In the genomic region with DNA sequence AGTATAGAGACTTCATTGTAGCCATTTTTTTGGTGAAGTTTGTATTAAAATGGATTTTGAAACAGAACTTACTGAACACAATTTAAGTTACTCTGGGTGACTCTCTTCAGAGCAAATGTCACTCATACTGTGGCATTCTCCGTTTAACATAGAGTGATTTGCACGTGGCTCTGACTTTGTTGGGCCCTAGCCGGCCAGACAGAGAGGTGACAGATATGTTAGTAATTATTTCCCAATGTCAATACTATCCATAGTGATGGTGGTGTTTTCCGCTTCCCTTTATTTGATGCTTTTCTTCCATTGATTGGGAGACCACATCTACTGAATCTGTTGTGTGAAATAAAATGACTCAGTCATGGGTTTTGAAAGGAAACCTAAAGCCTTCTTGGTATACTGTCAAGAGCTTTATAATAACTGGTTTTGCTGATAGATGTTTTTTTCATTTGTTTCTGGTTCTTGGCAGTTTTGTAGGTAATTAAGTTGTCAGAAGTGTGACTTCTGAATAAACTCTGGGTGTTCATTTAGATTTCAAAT, we compare ENCODE assay signal across 17 cellular contexts. TPM values are rescaled to one million over a fixed set of nuclear protein-coding genes. Genes with fewer than 3 reads are reported as not detected.
DNase-seq lines count a peak whose midpoint lies in the region; ATAC-seq and TF ChIP-seq lines count a peak whose summit lies in the region.
"Had no signal": no experiment of that assay in that cellular context is flagged by ENCODE, and none has a peak within 500 bp of the region (broad histone marks: within the 10 kb centered on the region; RNA-seq: fewer than 3 reads in every experiment).

No MANE protein-coding gene starts in this region.

- H3K4me2 ChIP-seq in GM23248 (ENCODE audit: unreplicated experiment): peak overlapping the region; percentile 19
- H3K4me2 ChIP-seq: BLaER1 had no signal

- H3K9ac ChIP-seq in GM23248: no peak overlapping the region
- H3K9ac ChIP-seq: BLaER1 had no signal

- H3K27me3 ChIP-seq in ACC112 (ENCODE audit: insufficient read depth, low read length): no peaks in the 10 kb centered on the region
- no peaks in the 10 kb centered on the region for H3K27me3 ChIP-seq in GM23248 (replicated peaks; ENCODE audit: insufficient read depth)
- no peaks in the 10 kb centered on the region for H3K27me3 ChIP-seq in body of pancreas
- H3K27me3 ChIP-seq in breast epithelium: no peaks in the 10 kb centered on the region
- H3K27me3 ChIP-seq: BLaER1, thyroid gland had no signal

- H3K36me3 ChIP-seq in ACC112 (ENCODE audit: insufficient read depth, low read length) (no peaks in the 10 kb centered on the region), GM23248 (ENCODE audit: low read depth) (0 out of 2 replicates have a peak, but pooled peaks cover 5% of the 10 kb centered on the region), body of pancreas (replicated peaks in 1 of 2; ENCODE audit: insufficient read depth in 1 of 2, low read depth in 2 of 2) (no peaks in the 10 kb centered on the region), breast epithelium (no peaks in the 10 kb centered on the region)
- H3K36me3 ChIP-seq: thyroid gland had no signal

- CTCF ChIA-PET in activated CD4-positive, alpha-beta memory T cell treated with anti-CD3 and anti-CD28 coated beads for 36 hours (lab: Charles Lee): no interaction called here

- peaks cover 32% of the 10 kb centered on the region for H3K4me1 ChIP-seq in ACC112 (ENCODE audit: control insufficient read depth, insufficient read depth, low read length, unreplicated experiment)
- peaks cover 49% of the 10 kb centered on the region for H3K4me1 ChIP-seq in GM23248 (ENCODE audit: insufficient read depth)
- H3K4me1 ChIP-seq in body of pancreas: peaks cover 13% of the 10 kb centered on the region
- peaks cover 0 to 7% of the 10 kb centered on the region in 2 donors for H3K4me1 ChIP-seq in breast epithelium

- peaks cover 11% of the 10 kb centered on the region for H3K36me3 Mint-ChIP-seq in activated CD4-positive, alpha-beta memory T cell treated with anti-CD3 and anti-CD28 coated beads for 36 hours

- no peaks in the 10 kb centered on the region for H3K9me3 ChIP-seq in GM23248 (ENCODE audit: low read depth)
- H3K9me3 ChIP-seq in body of pancreas: no peaks in the 10 kb centered on the region
- no peaks in the 10 kb centered on the region for H3K9me3 ChIP-seq in breast epithelium
- H3K9me3 ChIP-seq: thyroid gland had no signal

- DNase-seq in GM23248 (peak; percentile 25), body of pancreas (no peak), GM19240 (ENCODE audit: insufficient read length, low spot score) (no peak), breast epithelium (ENCODE audit: low spot score in 2 of 2) (no peak), SW480 (ENCODE audit: low spot score) (no peak)
- peak; percentile 52 for DNase-seq in activated CD4-positive, alpha-beta memory T cell treated with anti-CD3 and anti-CD28 coated beads for 36 hours
- DNase-seq: activated gamma-delta T cell treated with Interleukin-2 at 50 U/mL for 16 hours, cerebellar nuclear complex, DND-41, islet precursor cell, mesenchymal stem cell, NCI-H226, thyroid gland had no signal

- POLR2A ChIA-PET in activated CD4-positive, alpha-beta memory T cell treated with anti-CD3 and anti-CD28 coated beads for 36 hours (lab: Charles Lee): no interaction called here

- peaks cover 39% of the 10 kb centered on the region for H3F3A ChIP-seq in GM23248 (ENCODE audit: insufficient read depth)

- 48 to 50% methylated on average over 4 of the region's 4 CpGs for WGBS in GM23248 (ENCODE audit: low coverage in 1 of 2, low lambda C conversion rate in 2 of 2, missing lambda C conversion rate in 2 of 2), 2 experiments
- WGBS in body of pancreas, 2 donors: 62 to 71% methylated on average over 4 of the region's 4 CpGs

- H3K9me3 Mint-ChIP-seq in activated CD4-positive, alpha-beta memory T cell treated with anti-CD3 and anti-CD28 coated beads for 36 hours: no peaks in the 10 kb centered on the region

- TF ChIP-seq POLR2A in body of pancreas (IDR thresholded peaks at IDR 0.05) (no peak), breast epithelium (IDR thresholded peaks at IDR 0.05) (no peak)

- peak overlapping the region; percentile 78 for H3K27ac Mint-ChIP-seq in activated CD4-positive, alpha-beta memory T cell treated with anti-CD3 and anti-CD28 coated beads for 36 hours

- H3K4me3 ChIP-seq in ACC112 (ENCODE audit: low read depth, low read length): no peak overlapping the region
- H3K4me3 ChIP-seq in GM23248: no peak overlapping the region
- no peak overlapping the region for H3K4me3 ChIP-seq in body of pancreas
- H3K4me3 ChIP-seq in breast epithelium: no peak overlapping the region
- H3K4me3 ChIP-seq: BLaER1, SK-N-MC, thyroid gland had no signal

- H3K79me2 ChIP-seq in ACC112 (ENCODE audit: control insufficient read depth, insufficient read depth, low read length, unreplicated experiment): peaks cover 70% of the 10 kb centered on the region
- H3K79me2 ChIP-seq in GM23248 (ENCODE audit: insufficient read depth): peaks cover 93% of the 10 kb centered on the region

- in situ Hi-C loops in GM23248 (cut with MboI): no loop called here

- ATAC-seq in esophagus mucosa (peak; percentile 17), body of pancreas (no peak)

- H3K4me3 Mint-ChIP-seq in activated CD4-positive, alpha-beta memory T cell treated with anti-CD3 and anti-CD28 coated beads for 36 hours: peak overlapping the region; percentile 10

- intact Hi-C loops in activated CD4-positive, alpha-beta memory T cell treated with anti-CD3 and anti-CD28 coated beads for 36 hours (cut with micrococcal nuclease): loop anchor here (2.0 kb wide), 1 partner anchor 390 kb away; no protein-coding TSS in a partner anchor
- intact Hi-C loops in body of pancreas (cut with DNase I): no loop called here
- intact Hi-C loops in breast epithelium (cut with DNase I; ENCODE audit: low total_unique reads): no loop called here

- H3K4me1 Mint-ChIP-seq in activated CD4-positive, alpha-beta memory T cell treated with anti-CD3 and anti-CD28 coated beads for 36 hours (ENCODE audit: low read depth): peaks cover 61% of the 10 kb centered on the region

- H3K9me2 ChIP-seq in GM23248 (ENCODE audit: insufficient read depth): no peaks in the 10 kb centered on the region

- H2AFZ ChIP-seq in ACC112 (ENCODE audit: low read length, unreplicated experiment) (no peak overlapping the region), GM23248 (no peak overlapping the region)

- TF ChIP-seq CTCF in body of pancreas (IDR thresholded peaks at IDR 0.05) (no peak), breast epithelium (IDR thresholded peaks at IDR 0.05) (no peak)

- H3K27ac ChIP-seq in ACC112 (ENCODE audit: low read depth, low read length) (0 out of 2 replicates have a peak overlapping the region, but pooled peaks have one; percentile 7), GM23248 (peak overlapping the region; percentile 86; the same call in 1 of the 2 replicates), body of pancreas (no peak overlapping the region), breast epithelium (no peak overlapping the region)
- H3K27ac ChIP-seq: BLaER1, SK-N-MC, thyroid gland had no signal

- peaks cover 5% of the 10 kb centered on the region for H4K20me1 ChIP-seq in GM23248 (ENCODE audit: insufficient read depth)

- H3K27me3 Mint-ChIP-seq in activated CD4-positive, alpha-beta memory T cell treated with anti-CD3 and anti-CD28 coated beads for 36 hours: no peaks in the 10 kb centered on the region

RNA-seq across cellular contexts. Expression of gene AVL9, which starts 7.4 kb away (rescaled TPM):
- total RNA-seq in GM23248 (2014; rRNA removed; shearing (Covaris generic)): 12.0 and 13.3 TPM in 2 replicates
- 5.1 and 7.2 TPM in 2 replicates for polyA plus RNA-seq in GM23248 (2016; fragmentation: Nextera tagmentation; extraction: Ambion mirVana)
- total RNA-seq in activated CD4-positive, alpha-beta memory T cell treated with anti-CD3 and anti-CD28 coated beads for 36 hours: 10 to 100 TPM; 39.6 to 44.2 TPM
- total RNA-seq in esophagus mucosa (24.9 TPM), body of pancreas (10 to 100 TPM; 15.3 to 19.8 TPM), breast epithelium (10 to 100 TPM; 27.7 to 54.4 (median 42.3) TPM)

RNA-seq across cellular contexts. Expression of gene LSM5, which starts 12.5 kb away (rescaled TPM):
- total RNA-seq in GM23248 (2014; rRNA removed; shearing (Covaris generic)): 19.7 and 34.4 TPM in 2 replicates
- polyA plus RNA-seq in GM23248 (2016; fragmentation: Nextera tagmentation; extraction: Ambion mirVana): 110 and 117 TPM in 2 replicates
- total RNA-seq in activated CD4-positive, alpha-beta memory T cell treated with anti-CD3 and anti-CD28 coated beads for 36 hours: 100 to 1,000 TPM; 111 to 120 TPM
- total RNA-seq in esophagus mucosa (41.3 TPM), body of pancreas (10 to 100 TPM in 1 of 2 donors, 1 to 10 TPM in 1; 8.2 to 27.2 TPM), breast epithelium (10 to 100 TPM; 19.3 to 20.1 (median 19.8) TPM)

Comparison
In these comparisons a context has a peak if more than half of its experiments do, and no peak if none do; other contexts are left out.
1. H3K27ac ChIP-seq: peak in ACC112 (single experiment) and GM23248 (single experiment); none in body of pancreas (0 of 4) and breast epithelium (0 of 2).
2. DNase-seq: peak in GM23248 (single experiment) and activated CD4-positive, alpha-beta memory T cell treated with anti-CD3 and anti-CD28 coated beads for 36 hours (single experiment); none in body of pancreas (0 of 4), GM19240 (single experiment), breast epithelium (0 of 2) and SW480 (single experiment).